Comparison of ENCODE assay signal across 18 cellular contexts in the genomic region with DNA sequence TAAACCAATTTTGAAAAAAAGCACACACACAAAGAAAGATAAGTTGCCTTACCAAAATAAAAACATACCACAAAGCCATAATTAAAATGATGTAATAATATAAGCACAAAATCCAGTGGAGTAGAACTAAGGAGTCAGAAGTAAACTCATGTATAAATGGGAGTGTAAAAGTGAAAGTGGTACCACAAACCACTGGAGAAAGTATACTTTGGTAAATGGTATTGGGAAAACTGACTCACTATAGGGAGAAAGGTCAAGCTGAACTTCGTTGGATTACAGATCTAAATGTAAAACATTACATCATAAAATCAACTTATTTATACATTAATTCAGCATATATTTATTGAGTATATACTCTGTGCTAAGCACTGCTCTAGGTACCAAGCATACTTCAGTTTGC. TPM values are rescaled to one million over a fixed set of nuclear protein-coding genes. Genes with fewer than 3 reads are reported as not detected.
"Had no signal": no experiment of that assay in that cellular context is flagged by ENCODE, and none has a peak within 500 bp of the region (broad histone marks: within the 10 kb centered on the region; RNA-seq: fewer than 3 reads in every experiment).

No MANE protein-coding gene starts in this region.

- H3K27ac Mint-ChIP-seq: activated CD4-positive, alpha-beta T cell treated with anti-CD3 and anti-CD28 coated beads, Interleukin-2, amount 10 ng/mL, durations not matched to agents 7 days and 5 days; activated T-cell treated with anti-CD3 and anti-CD28 coated beads, Interleukin-2, amount 50 U/mL, for 72 hours; T-helper 2 cell treated with Interferon-gamma antibody and Interleukin-4, amounts not matched to agents 5 μg/mL and 100 μg/mL, for 36 hours had no signal

- H3K9me3 Mint-ChIP-seq: T-helper 2 cell treated with Interferon-gamma antibody and Interleukin-4, amounts not matched to agents 5 μg/mL and 100 μg/mL, for 36 hours had no signal

- H3K27ac ChIP-seq: cardiac muscle cell, gastroesophageal sphincter, ovary, sigmoid colon, spleen, tibial artery had no signal

- ATAC-seq: activated T-cell treated with anti-CD3 and anti-CD28 coated beads, Interleukin-2, amount 50 U/mL, for 72 hours; esophagus mucosa; gastroesophageal sphincter had no signal

- H3K36me3 ChIP-seq: cardiac muscle cell, gastroesophageal sphincter, ovary, sigmoid colon, spleen, tibial artery had no signal

- H3K27me3 Mint-ChIP-seq: activated CD4-positive, alpha-beta T cell treated with anti-CD3 and anti-CD28 coated beads, Interleukin-2, amount 10 ng/mL, durations not matched to agents 7 days and 5 days had no signal

- H3K9me3 ChIP-seq: ovary, sigmoid colon had no signal

- H3K4me1 ChIP-seq: gastroesophageal sphincter, sigmoid colon, spleen, tibial artery had no signal

- H3K4me3 ChIP-seq: cardiac muscle cell, gastroesophageal sphincter, lung, ovary, sigmoid colon, spleen, tibial artery had no signal

- H3K4me1 Mint-ChIP-seq: activated CD4-positive, alpha-beta T cell treated with anti-CD3 and anti-CD28 coated beads, Interleukin-2, amount 10 ng/mL, durations not matched to agents 7 days and 5 days; neural crest cell had no signal

- H3K27me3 ChIP-seq: cardiac muscle cell, gastroesophageal sphincter, ovary, sigmoid colon, spleen, tibial artery had no signal

- DNase-seq: activated CD4-positive, alpha-beta T cell treated with anti-CD3 and anti-CD28 coated beads, Interleukin-2, amount 10 ng/mL, durations not matched to agents 7 days and 5 days; activated CD4-positive, CD25-positive, alpha-beta regulatory T cell; activated CD8-positive, alpha-beta memory T cell treated with anti-CD3 and anti-CD28 coated beads, Interleukin-2, amount 50 U/mL, for 48 hours; activated gamma-delta T cell treated with Interleukin-2 at 50 U/mL for 16 hours; activated T-cell treated with anti-CD3 and anti-CD28 coated beads, Interleukin-2, amount 50 U/mL, for 72 hours; aorta; ovary; sigmoid colon; spleen; stimulated activated CD4-positive, alpha-beta T cell treated with anti-CD3 and anti-CD28 coated beads, Interleukin-1b, Interleukin-23, amount 100 ng/mL, for 48 hours; SW 1271; tibial artery had no signal

- H3K4me3 Mint-ChIP-seq: activated CD4-positive, alpha-beta T cell treated with anti-CD3 and anti-CD28 coated beads, Interleukin-2, amount 10 ng/mL, durations not matched to agents 7 days and 5 days; activated T-cell treated with anti-CD3 and anti-CD28 coated beads, Interleukin-2, amount 50 U/mL, for 72 hours; neural crest cell; T-helper 2 cell treated with Interferon-gamma antibody and Interleukin-4, amounts not matched to agents 5 μg/mL and 100 μg/mL, for 36 hours had no signal

RNA-seq across cellular contexts. Expression of a gene that starts 46.3 kb away (rescaled TPM):
- total RNA-seq: activated CD4-positive, alpha-beta T cell treated with anti-CD3 and anti-CD28 coated beads, Interleukin-2, amount 10 ng/mL, durations not matched to agents 7 days and 5 days; cardiac muscle cell; esophagus mucosa; spleen had no signal
- polyA plus RNA-seq: spleen had no signal
